In genomic region chr12:120265203-120265482, GRCh38 we compare ENCODE assay signal across 8 cellular contexts. TPM values are rescaled to one million over a fixed set of nuclear protein-coding genes. Genes with fewer than 3 reads are reported as not detected.
DNase-seq lines count a peak whose midpoint lies in the region; ATAC-seq, FAIRE-seq and TF ChIP-seq lines count a peak whose summit lies in the region.

No MANE protein-coding gene starts in this region.

- TF ChIP-seq POLR2A in GM12878 (IDR thresholded peaks at IDR 0.05; ENCODE audit: low read depth, low read length), result no peak

- RAD21 ChIA-PET in GM12878 (lab: Charles Lee; ENCODE audit: unreplicated experiment), result interaction anchor here (0.7 to 4.5 kb wide), 13 partner anchors 8 to 275 kb away, joined by 3 to 170 read pairs (median 4); partner anchors contain the start of genes BICDL1, RAB35 and RPLP0

- TF ChIP-seq CTCF in AG10803 (conservative IDR thresholded peaks at IDR 0.05; ENCODE audit: low read length) (no peak), HFFc6 (IDR thresholded peaks at IDR 0.05) (no peak), GM12878 (IDR thresholded peaks at IDR 0.05 in 2 of 3, conservative IDR thresholded peaks at IDR 0.05 in 1 of 3; ENCODE audit: control insufficient read depth in 2 of 3, extremely low read depth in 1 of 3, insufficient read depth in 1 of 3, low read depth in 3 of 3, low read length in 3 of 3) (no peak)

- H3K36me3 Mint-ChIP-seq in HFFc6 (ENCODE audit: low read depth), result peaks cover 32% of the 10 kb centered on the region

- H3K4me1 ChIP-seq in GM12878 (ENCODE audit: control insufficient read depth, insufficient read depth, low read length) (0 out of 2 replicates have a peak, but pooled peaks cover 3% of the 10 kb centered on the region), mesendoderm (ENCODE audit: control insufficient read depth, low read depth, low read length) (peaks cover 29% of the 10 kb centered on the region)

- no peak overlapping the region for H2AK5ac ChIP-seq in mesendoderm (ENCODE audit: low read length)

- BruUV-seq in GM12878 (replicated peaks; lab: Mats Ljungman, UMichigan), result no TSS peak

- peak overlapping the region; percentile 83 for H3K4me3 ChIP-seq in AG10803 (ENCODE audit: low read length)
- peak overlapping the region; percentile 63 for H3K4me3 ChIP-seq in GM12878
- peak overlapping the region; percentile 88 for H3K4me3 ChIP-seq in mesendoderm (ENCODE audit: low read length)

- H3K4me3 Mint-ChIP-seq in HFFc6, result peak overlapping the region; percentile 96

- FAIRE-seq in GM12878 (lab: Jason Lieb, UNC), result no peak

- H3K9ac ChIP-seq in GM12878 (ENCODE audit: control insufficient read depth, insufficient read depth, low read length), result peak overlapping the region; percentile 56
- peak overlapping the region; percentile 96 for H3K9ac ChIP-seq in mesendoderm (ENCODE audit: low read length)

- peak overlapping the region; percentile 91 for H2BK5ac ChIP-seq in mesendoderm (ENCODE audit: low read length)

- H2BK120ac ChIP-seq in mesendoderm (ENCODE audit: low read depth, low read length), result peak overlapping the region; percentile 5

- peak overlapping the region; percentile 94 for H3K23ac ChIP-seq in mesendoderm (ENCODE audit: low read length)

- SMC1A ChIA-PET in GM12878 (lab: Charles Lee; ENCODE audit: uncharacterized antibody, unreplicated experiment), result interaction anchor here (0.6 to 7.8 kb wide), 4 partner anchors 30 to 514 kb away, joined by 3 to 152 read pairs (median 3); partner anchors contain the start of gene RPLP0

- CTCF ChIA-PET in GM12878 (lab: Yijun Ruan, JAX), result interaction anchor here (0.6 to 9.8 kb wide), 10 partner anchors 13 to 779 kb away, joined by 3 to 287 read pairs (median 4); partner anchors contain the start of genes RNU4-2 and RPLP0

- H3K36me3 ChIP-seq in GM12878 (ENCODE audit: control insufficient read depth in 2 of 2, insufficient read depth in 2 of 2, low read length in 1 of 2) (no peaks in the 10 kb centered on the region), mesendoderm (ENCODE audit: control insufficient read depth, insufficient read depth, low read length) (no peaks in the 10 kb centered on the region)

- peak overlapping the region; percentile 87 for H3K4ac ChIP-seq in mesendoderm (ENCODE audit: low read depth, low read length)

- H3K4me2 ChIP-seq in GM12878 (ENCODE audit: control insufficient read depth, insufficient read depth) (peak overlapping the region; percentile 89), mesendoderm (ENCODE audit: low read length) (peak overlapping the region; percentile 32)

- 0 out of 2 replicates have a peak, but pooled peaks cover 1% of the 10 kb centered on the region for H3K27me3 Mint-ChIP-seq in HFFc6 (ENCODE audit: insufficient read depth)

- H4K20me1 ChIP-seq in GM12878 (ENCODE audit: control insufficient read depth, insufficient read depth), result no peaks in the 10 kb centered on the region

- H3K79me2 ChIP-seq in GM12878 (ENCODE audit: control insufficient read depth, insufficient read depth, low read length), result no peaks in the 10 kb centered on the region
- H3K79me2 ChIP-seq in mesendoderm (ENCODE audit: control insufficient read depth, insufficient read depth, low read length), result peaks cover 53% of the 10 kb centered on the region

- TF ChIP-seq RAD21 in GM12878 (IDR thresholded peaks at IDR 0.05; ENCODE audit: insufficient read depth, low read depth, low read length), result no peak

- peaks cover 9% of the 10 kb centered on the region for H3K79me1 ChIP-seq in mesendoderm (ENCODE audit: low read length)

- H4K5ac ChIP-seq in mesendoderm (ENCODE audit: low read length), result no peak overlapping the region

- no peak for DNase-seq in AG10803 (ENCODE audit: low read depth)
- DNase-seq in HFFc6, result no peak
- no peak for DNase-seq in GM12878 (ENCODE audit: low read depth, low spot score)
- no peak for DNase-seq in mesendoderm
- no peak for DNase-seq in hippocampal formation (lab: John Stamatoyannopoulos, UW)
- DNase-seq in HK-2 (ENCODE audit: unreplicated experiment), result no peak
- no peak for DNase-seq in COLO829 (ENCODE audit: low spot score)
- no peak for DNase-seq in NCI-H526 treated with DMSO at 0.1 percent for 48 hours (lab: John Stamatoyannopoulos, UW)

- no peak for TF ChIP-seq EP300 in GM12878 (IDR thresholded peaks at IDR 0.05; ENCODE audit: borderline replicate concordance in 1 of 2, control insufficient read depth in 1 of 2, low read depth in 2 of 2, low read length in 2 of 2)

- peak overlapping the region; percentile 99 for H3K18ac ChIP-seq in mesendoderm (ENCODE audit: low read length)

- H3K9me3 ChIP-seq in GM12878 (replicated peaks; ENCODE audit: control insufficient read depth, insufficient read depth, low read length), result no peaks in the 10 kb centered on the region

- H3K27ac ChIP-seq in GM12878 (ENCODE audit: control insufficient read depth, insufficient read depth) (no peak overlapping the region), mesendoderm (ENCODE audit: low read depth, low read length) (peak overlapping the region; percentile 74)

- 2% methylated on average over 9 of the region's 21 CpGs for WGBS in GM12878 (ENCODE audit: insufficient coverage, insufficient replicate concordance, low lambda C conversion rate, missing lambda C conversion rate)
- no CpG with 5 or more reads among the region's 21 CpGs for WGBS in mesendoderm (ENCODE audit: extremely low coverage, insufficient coverage, low lambda C conversion rate)

- H3K4me1 Mint-ChIP-seq in HFFc6 (ENCODE audit: low read depth), result peaks cover 48% of the 10 kb centered on the region

- intact Hi-C loops in GM12878 (cut with micrococcal nuclease; ENCODE audit: unreplicated experiment), result loop anchor here (1.0 to 10.0 kb wide), 3 partner anchors 37 to 150 kb away; partner anchors contain the start of gene RAB35

- ATAC-seq in GM12878, result no peak

- in situ Hi-C loops in GM12878 (cut with MboI), result no loop called here

- H3K27ac Mint-ChIP-seq in HFFc6, result peak overlapping the region; percentile 83

- peak overlapping the region; percentile 68 for H2AFZ ChIP-seq in GM12878 (ENCODE audit: control insufficient read depth, low read depth, low read length)

- POLR2A ChIA-PET in GM12878 (lab: Charles Lee), result interaction anchor here (1.1 to 2.0 kb wide), 3 partner anchors 26 to 148 kb away, joined by 3 to 17 read pairs (median 4); partner anchors contain the start of gene RNU4-2

- no peak overlapping the region for H2BK15ac ChIP-seq in mesendoderm (replicated peaks; ENCODE audit: low read depth)

- peak overlapping the region; percentile 99 for H3K56ac ChIP-seq in mesendoderm (ENCODE audit: low read length)

- H4K8ac ChIP-seq in mesendoderm (ENCODE audit: low read depth, low read length), result peak overlapping the region; percentile 82

- H3K27me3 ChIP-seq in GM12878 (replicated peaks in 1 of 2; ENCODE audit: control insufficient read depth in 2 of 2, insufficient read depth in 2 of 2, low read length in 1 of 2) (peaks cover 1 to 4% of the 10 kb centered on the region in 2 experiments; a peak in 3 of 4 replicates), mesendoderm (ENCODE audit: insufficient read depth, low read length, poor library complexity) (no peaks in the 10 kb centered on the region)

- H3K9me3 Mint-ChIP-seq in HFFc6, result no peaks in the 10 kb centered on the region

RNA-seq across cellular contexts. Expression of gene PXN, which starts 0.4 kb away (rescaled TPM):
- 100 to 1,000 TPM; 219 to 290 (median 253) TPM for total RNA-seq in HFFc6 (2021; fragmentation: NEBNext Ultra II Directional; extraction: Animal tissue kit (Norgen Biotek cat#: 25700))
- total RNA-seq in GM12878 (2013; cell fraction: nucleolus; rRNA removed), result 1.8 and 4.0 TPM in 2 replicates
- 6.2 and 7.2 TPM in 2 replicates for total RNA-seq in GM12878 (2014; rRNA removed)
- total RNA-seq in GM12878 (2014; rRNA removed; fragmentation: Illumina TruSeq; extraction: Trizol), result 5.1 and 5.2 TPM in 2 replicates
- total RNA-seq in GM12878 (2021), result 29.1 and 32.0 TPM in 2 replicates
- 10.2 TPM for polyA plus RNA-seq in GM12878 (2011; ENCODE audit: low read depth)
- polyA plus RNA-seq in GM12878 (2011; rRNA removed), result 0.50 and 1.0 TPM in 2 replicates
- 0.89 and 1.7 TPM in 2 replicates for polyA plus RNA-seq in GM12878 (2011; cell fraction: cytosol; rRNA removed)
- 2.2 and 3.0 TPM in 2 replicates for polyA plus RNA-seq in GM12878 (2011; cell fraction: nucleus; rRNA removed)
- polyA plus RNA-seq in GM12878 (2012), result 20.0 and 22.7 TPM in 2 replicates
- 16.1 and 27.3 TPM in 2 replicates for polyA plus RNA-seq in GM12878 (2014; fragmentation: Illumina TruSeq; extraction: Trizol)
- polyA plus RNA-seq in GM12878 (2014; fragmentation: Nextera tagmentation; extraction: Ambion mirVana), result 1 to 10 TPM; 2.5 to 2.6 TPM
- 19.6 and 22.5 TPM in 2 replicates for polyA plus RNA-seq in GM12878 (2014; rRNA removed)
- polyA plus RNA-seq in GM12878 (2016; fragmentation: Nextera tagmentation; extraction: Ambion mirVana), result 10 to 100 TPM; 15.9 to 16.3 TPM
- polyA minus RNA-seq in GM12878 (2011; rRNA and poly(A)+ RNA removed), result 1.8 and 2.4 TPM in 2 replicates
- 0.67 and 1.7 TPM in 2 replicates for polyA minus RNA-seq in GM12878 (2011; cell fraction: cytosol; rRNA and poly(A)+ RNA removed)
- 0.86 and 1.2 TPM in 2 replicates for polyA minus RNA-seq in GM12878 (2011; cell fraction: nucleus; rRNA and poly(A)+ RNA removed)
- polyA plus RNA-seq in mesendoderm (2013, experiment 1 of 2), result 147 TPM
- 148 TPM for polyA plus RNA-seq in mesendoderm (2013, experiment 2 of 2)

RNA-seq across cellular contexts. Expression of gene RNU4-2, which starts 26.6 kb away (rescaled TPM):
- total RNA-seq in HFFc6 (2021; fragmentation: NEBNext Ultra II Directional; extraction: Animal tissue kit (Norgen Biotek cat#: 25700)), result 1,000 to 10,000 TPM in 5 of 6 experiments, 100 to 1,000 TPM in 1; 743 to 2,047 (median 1,452) TPM
- under 0.01 TPM in 2 replicates for total RNA-seq in GM12878 (2013; cell fraction: nucleolus; rRNA removed)
- under 0.01 TPM in 2 replicates for total RNA-seq in GM12878 (2014; rRNA removed)
- 15,110 and 15,384 TPM in 2 replicates for total RNA-seq in GM12878 (2014; rRNA removed; fragmentation: Illumina TruSeq; extraction: Trizol)
- total RNA-seq in GM12878 (2021), result 4,315 and 4,845 TPM in 2 replicates
- polyA plus RNA-seq in GM12878 (2011; ENCODE audit: low read depth), result not detected
- polyA plus RNA-seq in GM12878 (2011; rRNA removed), result under 0.01 and 61.6 TPM in 2 replicates
- polyA plus RNA-seq in GM12878 (2011; cell fraction: cytosol; rRNA removed), result under 0.01 TPM in 2 replicates
- under 0.01 TPM in 2 replicates for polyA plus RNA-seq in GM12878 (2011; cell fraction: nucleus; rRNA removed)
- 1,178 TPM in 1 of 2 replicates, not detected in the other for polyA plus RNA-seq in GM12878 (2012)
- not detected in 2 replicates for polyA plus RNA-seq in GM12878 (2014; fragmentation: Illumina TruSeq; extraction: Trizol)
- not detected for polyA plus RNA-seq in GM12878 (2014; fragmentation: Nextera tagmentation; extraction: Ambion mirVana)
- polyA plus RNA-seq in GM12878 (2014; rRNA removed), result not detected in 2 replicates
- polyA plus RNA-seq in GM12878 (2016; fragmentation: Nextera tagmentation; extraction: Ambion mirVana), result 1 to 10 TPM; 3.5 to 7.1 TPM
- under 0.01 and 42,665 TPM in 2 replicates for polyA minus RNA-seq in GM12878 (2011; rRNA and poly(A)+ RNA removed)
- 81,390 and 81,852 TPM in 2 replicates for polyA minus RNA-seq in GM12878 (2011; cell fraction: cytosol; rRNA and poly(A)+ RNA removed)
- under 0.01 TPM in 2 replicates for polyA minus RNA-seq in GM12878 (2011; cell fraction: nucleus; rRNA and poly(A)+ RNA removed)
- polyA plus RNA-seq in mesendoderm (2013, experiment 1 of 2), result not detected
- not detected for polyA plus RNA-seq in mesendoderm (2013, experiment 2 of 2)

RNA-seq across cellular contexts. Expression of gene RNU4-1, which starts 27.9 kb away (rescaled TPM):
- total RNA-seq in HFFc6 (2021; fragmentation: NEBNext Ultra II Directional; extraction: Animal tissue kit (Norgen Biotek cat#: 25700)), result 1,000 to 10,000 TPM in 4 of 6 experiments, 100 to 1,000 TPM in 2; 766 to 1,512 (median 1,200) TPM
- total RNA-seq in GM12878 (2013; cell fraction: nucleolus; rRNA removed), result under 0.01 TPM in 2 replicates
- total RNA-seq in GM12878 (2014; rRNA removed) (under 0.01 TPM in 2 replicates), GM12878 (2014; rRNA removed; fragmentation: Illumina TruSeq; extraction: Trizol) (15,175 and 15,332 TPM in 2 replicates), GM12878 (2021) (4,154 and 4,718 TPM in 2 replicates)
- polyA plus RNA-seq in GM12878 (2011; ENCODE audit: low read depth), result not detected
- polyA plus RNA-seq in GM12878 (2011; rRNA removed) (under 0.01 and 92.4 TPM in 2 replicates), GM12878 (2014; fragmentation: Illumina TruSeq; extraction: Trizol) (not detected in 2 replicates), GM12878 (2014; fragmentation: Nextera tagmentation; extraction: Ambion mirVana) (10 to 100 TPM in 1 of 2 experiments, not detected in 1; 11.5 TPM), GM12878 (2014; rRNA removed) (not detected in 2 replicates), GM12878 (2016; fragmentation: Nextera tagmentation; extraction: Ambion mirVana) (1 to 10 TPM; 3.5 to 7.1 TPM)
- polyA plus RNA-seq in GM12878 (2011; cell fraction: cytosol; rRNA removed), result under 0.01 TPM in 2 replicates
- under 0.01 TPM in 2 replicates for polyA plus RNA-seq in GM12878 (2011; cell fraction: nucleus; rRNA removed)
- 1,260 TPM in 1 of 2 replicates, not detected in the other for polyA plus RNA-seq in GM12878 (2012)
- under 0.01 and 37,029 TPM in 2 replicates for polyA minus RNA-seq in GM12878 (2011; rRNA and poly(A)+ RNA removed)
- polyA minus RNA-seq in GM12878 (2011; cell fraction: cytosol; rRNA and poly(A)+ RNA removed), result 87,323 and 92,282 TPM in 2 replicates
- polyA minus RNA-seq in GM12878 (2011; cell fraction: nucleus; rRNA and poly(A)+ RNA removed), result under 0.01 TPM in 2 replicates
- not detected for polyA plus RNA-seq in mesendoderm (2013, experiment 1 of 2)
- not detected for polyA plus RNA-seq in mesendoderm (2013, experiment 2 of 2)

RNA-seq across cellular contexts. Expression of gene SIRT4, which starts 37.0 kb away (rescaled TPM):
- total RNA-seq in HFFc6 (2021; fragmentation: NEBNext Ultra II Directional; extraction: Animal tissue kit (Norgen Biotek cat#: 25700)), result 1 to 10 TPM in 3 of 6 experiments, under 1 TPM in 3; 0.84 to 2.1 (median 1.1) TPM
- total RNA-seq in GM12878 (2013; cell fraction: nucleolus; rRNA removed), result 1.1 and 1.5 TPM in 2 replicates
- total RNA-seq in GM12878 (2014; rRNA removed), result 0.33 and 0.45 TPM in 2 replicates
- 0.28 and 0.36 TPM in 2 replicates for total RNA-seq in GM12878 (2014; rRNA removed; fragmentation: Illumina TruSeq; extraction: Trizol)
- total RNA-seq in GM12878 (2021), result 0.31 and 0.74 TPM in 2 replicates
- 0.31 TPM for polyA plus RNA-seq in GM12878 (2011; ENCODE audit: low read depth)
- 0.42 and 0.46 TPM in 2 replicates for polyA plus RNA-seq in GM12878 (2011; rRNA removed)
- polyA plus RNA-seq in GM12878 (2011; cell fraction: cytosol; rRNA removed), result 0.28 and 0.90 TPM in 2 replicates
- 0.15 and 0.34 TPM in 2 replicates for polyA plus RNA-seq in GM12878 (2011; cell fraction: nucleus; rRNA removed)
- polyA plus RNA-seq in GM12878 (2012), result 0.26 and 0.81 TPM in 2 replicates
- 0.43 and 0.92 TPM in 2 replicates for polyA plus RNA-seq in GM12878 (2014; fragmentation: Illumina TruSeq; extraction: Trizol)
- under 1 TPM; 0.79 to 0.98 TPM for polyA plus RNA-seq in GM12878 (2014; fragmentation: Nextera tagmentation; extraction: Ambion mirVana)
- 0.19 TPM in 2 replicates for polyA plus RNA-seq in GM12878 (2014; rRNA removed)
- under 1 TPM; 0.48 to 0.86 TPM for polyA plus RNA-seq in GM12878 (2016; fragmentation: Nextera tagmentation; extraction: Ambion mirVana)
- polyA minus RNA-seq in GM12878 (2011; rRNA and poly(A)+ RNA removed), result 2.1 TPM in 1 of 2 replicates, not detected in the other
- not detected in 2 replicates for polyA minus RNA-seq in GM12878 (2011; cell fraction: cytosol; rRNA and poly(A)+ RNA removed)
- polyA minus RNA-seq in GM12878 (2011; cell fraction: nucleus; rRNA and poly(A)+ RNA removed), result 0.36 TPM in 1 of 2 replicates, not detected in the other
- polyA plus RNA-seq in mesendoderm (2013, experiment 1 of 2), result 0.88 TPM
- polyA plus RNA-seq in mesendoderm (2013, experiment 2 of 2), result 0.81 TPM

Comparison
In these comparisons a context has a peak if more than half of its experiments do, and no peak if none do; other contexts are left out.
1. RNA of gene PXN, which starts 0.4 kb away (total RNA-seq): 219 to 290 TPM in HFFc6; 1.8 to 32.0 TPM in GM12878; every median in the first group is over 4 times any median in the second.
2. Peak in every context shown above with its lines, with median percentiles within 50 percentile points of each other: H3K4me3 ChIP-seq.